20 cellular contexts compared by ENCODE assay signal in genomic region chr2:172680595-172681176, GRCh38. TPM values are rescaled to one million over a fixed set of nuclear protein-coding genes. Genes with fewer than 3 reads are reported as not detected.
DNase-seq lines count a peak whose midpoint lies in the region; ATAC-seq and TF ChIP-seq lines count a peak whose summit lies in the region.
"Had no signal": no experiment of that assay in that cellular context is flagged by ENCODE, and none has a peak within 500 bp of the region (broad histone marks: within the 10 kb centered on the region; RNA-seq: fewer than 3 reads in every experiment).

No MANE protein-coding gene starts in this region.

- H3K4me1 ChIP-seq in SK-N-SH (ENCODE audit: control insufficient read depth in 1 of 2, insufficient read depth in 2 of 2, low read depth in 1 of 2, low read length in 1 of 2), result 0 out of 4 replicates have a peak, but pooled peaks cover 0 to 4% of the 10 kb centered on the region in 2 experiments
- H3K4me1 ChIP-seq: BE2C had no signal

- no peak overlapping the region for H3K4me3 Mint-ChIP-seq in activated T-helper 17 cell treated with anti-CD3 and anti-CD28 coated beads, Interleukin-2, amount 50 U/mL, for 72 hours
- H3K4me3 Mint-ChIP-seq: CD4-positive, alpha-beta T cell; GM23338 had no signal

- TF ChIP-seq CTCF in SK-N-SH (IDR thresholded peaks at IDR 0.05) (no peak), fibroblast of the aortic adventitia (IDR thresholded peaks at IDR 0.05; ENCODE audit: insufficient read depth, low read length) (no peak)

- no peaks in the 10 kb centered on the region for H3K27me3 Mint-ChIP-seq in activated T-helper 17 cell treated with anti-CD3 and anti-CD28 coated beads, Interleukin-2, amount 50 U/mL, for 72 hours

- no peak for DNase-seq in SK-N-SH
- peak; percentile 9 for DNase-seq in NCI-H345 treated with DMSO at 0.1 percent for 48 hours (lab: John Stamatoyannopoulos, UW; ENCODE audit: unreplicated experiment)
- DNase-seq in fibroblast of the aortic adventitia (ENCODE audit: low read depth), result peak; percentile 94
- DNase-seq in pons (ENCODE audit: low spot score), result peak; percentile 61
- DNase-seq in inferior parietal cortex (ENCODE audit: extremely low spot score), result no peak
- DNase-seq: BE2C; CD4-positive, alpha-beta T cell; DMS79; NCI-H1417; NCI-H187 treated with DMSO at 0.1 percent for 48 hours; NCI-H2171; NCI-H748 treated with DMSO at 0.1 percent for 48 hours; OCI-M1 had no signal

- peak; percentile 32; the same call in 2 of the 3 replicates for ATAC-seq in SK-N-SH treated with all-trans-retinoic acid at 6 μM for 48 hours
- ATAC-seq in activated T-helper 17 cell treated with anti-CD3 and anti-CD28 coated beads, Interleukin-2, amount 50 U/mL, for 72 hours (replicated peaks), result no peak
- no peak for ATAC-seq in GM21447 (IDR thresholded peaks at IDR 0.05; ENCODE audit: unreplicated experiment)
- ATAC-seq: GM23338 had no signal

- CTCF ChIA-PET in SK-N-SH (lab: Yijun Ruan, JAX), result interaction anchor here (0.6 to 1.0 kb wide), 4 partner anchors 23 to 555 kb away, joined by 3 read pairs; no protein-coding TSS in a partner anchor

- H3K79me2 ChIP-seq in SK-N-SH (ENCODE audit: insufficient read depth), result no peaks in the 10 kb centered on the region

- H3K4me2 ChIP-seq in SK-N-SH, result no peak overlapping the region
- H3K4me2 ChIP-seq: GM23338 had no signal

- no peak overlapping the region for H2AFZ ChIP-seq in SK-N-SH (ENCODE audit: low read depth)
- H2AFZ ChIP-seq: GM23338 had no signal

- 39% methylated on average over 1 of the region's 1 CpG for WGBS in SK-N-SH (ENCODE audit: low lambda C conversion rate)

- H3K9ac ChIP-seq in SK-N-SH, result no peak overlapping the region

- no peaks in the 10 kb centered on the region; the same call in 1 of the 2 replicates for H3K9me3 ChIP-seq in SK-N-SH
- H3K9me3 ChIP-seq: BE2C had no signal

- H3K36me3 ChIP-seq in SK-N-SH (replicated peaks in 1 of 2; ENCODE audit: control insufficient read depth in 1 of 2, insufficient read depth in 2 of 2, low read length in 1 of 2), result no peaks in the 10 kb centered on the region
- H3K36me3 ChIP-seq: BE2C had no signal

- no peak overlapping the region for H3K27ac Mint-ChIP-seq in activated T-helper 17 cell treated with anti-CD3 and anti-CD28 coated beads, Interleukin-2, amount 50 U/mL, for 72 hours
- H3K27ac Mint-ChIP-seq: CD4-positive, alpha-beta T cell; GM23338 had no signal

- TF ChIP-seq RAD21 in SK-N-SH (IDR thresholded peaks at IDR 0.05; ENCODE audit: low read length), result no peak

- no peaks in the 10 kb centered on the region for H3K4me1 Mint-ChIP-seq in activated T-helper 17 cell treated with anti-CD3 and anti-CD28 coated beads, Interleukin-2, amount 50 U/mL, for 72 hours

- POLR2A ChIA-PET in SK-N-SH (lab: Yijun Ruan, JAX), result no interaction called here

- H3F3A ChIP-seq in SK-N-SH (replicated peaks; ENCODE audit: insufficient read depth), result no peaks in the 10 kb centered on the region

- H4K20me1 ChIP-seq in SK-N-SH (ENCODE audit: insufficient read depth), result no peaks in the 10 kb centered on the region

- no peak overlapping the region for H3K27ac ChIP-seq in SK-N-SH (ENCODE audit: low read depth in 2 of 2, low read length in 1 of 2)
- H3K27ac ChIP-seq: 22Rv1, HL-60, RWPE1 had no signal

- H3K27me3 ChIP-seq in SK-N-SH (ENCODE audit: insufficient read depth), result no peaks in the 10 kb centered on the region
- H3K27me3 ChIP-seq: BE2C had no signal

- no peaks in the 10 kb centered on the region for H3K36me3 Mint-ChIP-seq in activated T-helper 17 cell treated with anti-CD3 and anti-CD28 coated beads, Interleukin-2, amount 50 U/mL, for 72 hours (ENCODE audit: low read depth)

- H3K4me3 ChIP-seq in SK-N-SH (ENCODE audit: low read depth in 2 of 2, low read length in 1 of 2) (no peak overlapping the region), fibroblast of the aortic adventitia (ENCODE audit: low read depth, low read length) (no peak overlapping the region)
- H3K4me3 ChIP-seq: GM23338 had no signal

- TF ChIP-seq EP300 in SK-N-SH (IDR thresholded peaks at IDR 0.05; ENCODE audit: borderline replicate concordance in 1 of 2, low read depth in 1 of 2, low read length in 1 of 2), result no peak

- peaks cover 6% of the 10 kb centered on the region for H3K9me3 Mint-ChIP-seq in activated T-helper 17 cell treated with anti-CD3 and anti-CD28 coated beads, Interleukin-2, amount 50 U/mL, for 72 hours

- H3K9me2 ChIP-seq in SK-N-SH, result no peaks in the 10 kb centered on the region

TF ChIP-seq in SK-N-SH treated with all-trans-retinoic acid at 6 μM for 48 hours, 23 proteins besides CTCF, POLR2A, EP300 and RAD21 (continues in another document):
- 0 out of 2 replicates have a peak, but pooled peaks have one; percentile 8 for TF ChIP-seq ISL1 (CRISPR knock-in tag; IDR thresholded peaks at IDR 0.05)
- no peak for TF ChIP-seq CSRNP3 (CRISPR knock-in tag; IDR thresholded peaks at IDR 0.05)
- TF ChIP-seq GLIS3 (CRISPR knock-in tag; IDR thresholded peaks at IDR 0.05), result no peak

TF ChIP-seq in SK-N-SH, 30 proteins besides CTCF, POLR2A, EP300 and RAD21:
- no peak for TF ChIP-seq NRF1 (IDR thresholded peaks at IDR 0.05; ENCODE audit: low read depth, low read length)
- no peak for TF ChIP-seq YY1 (IDR thresholded peaks at IDR 0.05; ENCODE audit: low read depth)
- TF ChIP-seq RXRA (IDR thresholded peaks at IDR 0.05; ENCODE audit: borderline replicate concordance, low read depth), result no peak
- TF ChIP-seq SMC3 (IDR thresholded peaks at IDR 0.05; ENCODE audit: low read depth, low read length), result no peak
- no peak for TF ChIP-seq FOSL2 (IDR thresholded peaks at IDR 0.05; ENCODE audit: borderline replicate concordance, low read depth)
- TF ChIP-seq FOXM1 (IDR thresholded peaks at IDR 0.05; ENCODE audit: low read depth), result no peak
- no peak for TF ChIP-seq POLR2AphosphoS5 (IDR thresholded peaks at IDR 0.05; ENCODE audit: low read depth, low read length)
- TF ChIP-seq GABPA (IDR thresholded peaks at IDR 0.05; ENCODE audit: low read depth), result no peak
- TF ChIP-seq USF1 (IDR thresholded peaks at IDR 0.05; ENCODE audit: borderline replicate concordance, low read depth), result no peak
- no peak for TF ChIP-seq RCOR1 (IDR thresholded peaks at IDR 0.05; ENCODE audit: low read length)
- TF ChIP-seq IRF3 (IDR thresholded peaks at IDR 0.05; ENCODE audit: low read depth, low read length), result no peak
- TF ChIP-seq REST (IDR thresholded peaks at IDR 0.05; ENCODE audit: low read depth, low read length), result no peak
- no peak for TF ChIP-seq RFX5 (IDR thresholded peaks at IDR 0.05; ENCODE audit: low read length)

RNA-seq across cellular contexts. Expression of gene RAPGEF4, which starts 55.0 kb away (rescaled TPM):
- polyA plus RNA-seq in SK-N-SH (2012; rRNA removed), result 0.30 and 1.2 TPM in 2 replicates
- 1.0 and 1.1 TPM in 2 replicates for polyA plus RNA-seq in SK-N-SH (2012; cell fraction: cytosol; rRNA removed)
- 1.2 and 2.2 TPM in 2 replicates for polyA plus RNA-seq in SK-N-SH (2012; cell fraction: nucleus; rRNA removed)
- 1.3 and 54.4 TPM in 2 replicates for total RNA-seq in fibroblast of the aortic adventitia (ENCODE audit: low replicate concordance)
- 1 to 10 TPM; 1.4 to 2.2 TPM for total RNA-seq in activated T-helper 17 cell treated with anti-CD3 and anti-CD28 coated beads, Interleukin-2, amount 50 U/mL, for 72 hours

Comparison
In these comparisons a context has a peak if more than half of its experiments do, and no peak if none do; other contexts are left out.
1. DNase-seq: peak in NCI-H345 treated with DMSO at 0.1 percent for 48 hours (single experiment), fibroblast of the aortic adventitia (single experiment) and pons (single experiment); none in SK-N-SH (single experiment) and inferior parietal cortex (single experiment).